ENCODE assay signal across 14 cellular contexts in the genomic region with DNA sequence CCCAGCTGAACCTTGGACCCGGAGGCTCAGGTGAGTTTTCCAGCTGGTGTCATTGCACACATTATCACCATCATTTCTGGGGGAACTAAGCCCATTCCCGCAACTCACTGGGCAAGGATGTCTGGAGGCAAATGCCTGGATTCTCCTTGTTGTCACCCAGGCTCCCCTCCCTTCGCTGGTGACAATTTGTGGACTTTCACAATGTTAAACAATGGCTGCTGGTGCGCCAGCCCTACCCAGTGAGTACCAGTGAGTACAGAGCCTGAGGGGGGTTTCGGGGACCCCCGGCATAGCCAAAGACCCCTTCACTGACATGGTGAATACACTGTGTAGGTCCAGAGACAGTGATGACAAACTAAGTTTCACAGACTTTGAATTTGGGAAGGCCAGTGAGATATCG.
"Had no signal": no experiment of that assay in that cellular context is flagged by ENCODE, and none has a peak within 500 bp of the region (broad histone marks: within the 10 kb centered on the region; RNA-seq: fewer than 3 reads in every experiment).

No MANE protein-coding gene starts in this region.

- H3K9me3 ChIP-seq: adrenal gland, heart left ventricle, lower lobe of right lung, testis had no signal

- H3K9me3 Mint-ChIP-seq: activated naive CD4-positive, alpha-beta T cell treated with anti-CD3 and anti-CD28 coated beads, Interleukin-2, amount 50 U/mL, for 24 hours; activated T-helper 1 cell treated with anti-CD3 and anti-CD28 coated beads, Interleukin-12 subunit alpha, Interleukin-12 subunit beta, Interleukin-2, Interleukin-4 antibody, amounts not matched to agents 30 ng/mL and 10 ng/mL and 1 ng/mL, durations not matched to agents 14 hours and 24 hours and 36 hours; mesothelial cell of epicardium had no signal

- H3K4me3 ChIP-seq: adrenal gland, cardiac muscle cell, heart left ventricle, lower lobe of right lung, testis had no signal

- H3K9ac ChIP-seq: parathyroid adenoma had no signal

- H3K4me1 Mint-ChIP-seq: activated naive CD4-positive, alpha-beta T cell treated with anti-CD3 and anti-CD28 coated beads, Interleukin-2, amount 50 U/mL, for 24 hours; endodermal cell; mesothelial cell of epicardium had no signal

- H3K4me3 Mint-ChIP-seq: activated naive CD4-positive, alpha-beta T cell treated with anti-CD3 and anti-CD28 coated beads, Interleukin-2, amount 50 U/mL, for 24 hours; activated T-helper 1 cell treated with anti-CD3 and anti-CD28 coated beads, Interleukin-12 subunit alpha, Interleukin-12 subunit beta, Interleukin-2, Interleukin-4 antibody, amounts not matched to agents 30 ng/mL and 10 ng/mL and 1 ng/mL, durations not matched to agents 14 hours and 24 hours and 36 hours; endodermal cell; mesothelial cell of epicardium had no signal

- H3K27me3 ChIP-seq: adrenal gland, cardiac muscle cell, testis had no signal

- H3K27me3 Mint-ChIP-seq: activated naive CD4-positive, alpha-beta T cell treated with anti-CD3 and anti-CD28 coated beads, Interleukin-2, amount 50 U/mL, for 24 hours had no signal

- H3K36me3 ChIP-seq: adrenal gland, cardiac muscle cell, heart left ventricle, lower lobe of right lung had no signal

- DNase-seq: adrenal gland; endodermal cell; left cardiac atrium; lower lobe of right lung; stimulated activated CD4-positive, alpha-beta T cell treated with anti-CD3 and anti-CD28 coated beads, Interleukin-2, amount 100 ng/mL, for 48 hours; stimulated activated naive CD4-positive, alpha-beta T cell; testis had no signal

- ATAC-seq: activated CD4-positive, CD25-positive, alpha-beta regulatory T cell treated with anti-CD3 and anti-CD28 coated beads, Interleukin-2, amount 50 U/mL, for 24 hours; heart left ventricle; left cardiac atrium; lower lobe of right lung had no signal

- H3K27ac Mint-ChIP-seq: activated naive CD4-positive, alpha-beta T cell treated with anti-CD3 and anti-CD28 coated beads, Interleukin-2, amount 50 U/mL, for 24 hours; activated T-helper 1 cell treated with anti-CD3 and anti-CD28 coated beads, Interleukin-12 subunit alpha, Interleukin-12 subunit beta, Interleukin-2, Interleukin-4 antibody, amounts not matched to agents 30 ng/mL and 10 ng/mL and 1 ng/mL, durations not matched to agents 14 hours and 24 hours and 36 hours; endodermal cell; mesothelial cell of epicardium had no signal

- H3K4me1 ChIP-seq: adrenal gland, heart left ventricle, lower lobe of right lung, testis had no signal

- H3K36me3 Mint-ChIP-seq: activated naive CD4-positive, alpha-beta T cell treated with anti-CD3 and anti-CD28 coated beads, Interleukin-2, amount 50 U/mL, for 24 hours; mesothelial cell of epicardium had no signal

- H2AFZ ChIP-seq: parathyroid adenoma had no signal

- H3K27ac ChIP-seq: adrenal gland, cardiac muscle cell, heart left ventricle, lower lobe of right lung, parathyroid adenoma, testis had no signal
